In the genomic region with DNA sequence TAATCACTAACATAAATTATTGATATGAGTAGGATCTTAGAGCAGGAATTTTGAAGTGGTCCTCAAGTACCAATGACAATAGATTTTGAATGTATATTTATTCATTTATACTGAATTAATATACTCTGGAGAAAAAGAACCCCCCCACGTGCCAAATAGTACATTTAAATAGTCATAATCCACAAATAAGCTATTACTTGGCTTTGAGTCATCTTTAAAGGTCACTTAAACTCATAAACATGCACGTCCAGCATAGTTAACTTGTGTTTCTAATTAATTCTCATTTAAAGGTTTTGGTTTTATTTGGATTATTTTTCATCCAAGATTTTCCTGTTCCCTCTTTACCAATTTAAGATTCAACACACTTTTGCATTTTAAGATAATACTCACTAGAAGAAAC, we compare ENCODE assay signal across 1 cellular context.
TF ChIP-seq lines count a peak whose summit lies in the region.

No MANE protein-coding gene starts in this region.

TF ChIP-seq in WTC11, 78 proteins besides CTCF, POLR2A, EP300 and RAD21 (continued from another document):
- TF ChIP-seq, protein P1, sequence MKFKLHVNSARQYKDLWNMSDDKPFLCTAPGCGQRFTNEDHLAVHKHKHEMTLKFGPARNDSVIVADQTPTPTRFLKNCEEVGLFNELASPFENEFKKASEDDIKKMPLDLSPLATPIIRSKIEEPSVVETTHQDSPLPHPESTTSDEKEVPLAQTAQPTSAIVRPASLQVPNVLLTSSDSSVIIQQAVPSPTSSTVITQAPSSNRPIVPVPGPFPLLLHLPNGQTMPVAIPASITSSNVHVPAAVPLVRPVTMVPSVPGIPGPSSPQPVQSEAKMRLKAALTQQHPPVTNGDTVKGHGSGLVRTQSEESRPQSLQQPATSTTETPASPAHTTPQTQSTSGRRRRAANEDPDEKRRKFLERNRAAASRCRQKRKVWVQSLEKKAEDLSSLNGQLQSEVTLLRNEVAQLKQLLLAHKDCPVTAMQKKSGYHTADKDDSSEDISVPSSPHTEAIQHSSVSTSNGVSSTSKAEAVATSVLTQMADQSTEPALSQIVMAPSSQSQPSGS (CRISPR knock-in tag; IDR thresholded peaks at IDR 0.05; ENCODE audit: borderline replicate concordance, low read depth) = no peak
- TF ChIP-seq CREB1 (CRISPR knock-in tag; IDR thresholded peaks at IDR 0.05) (no peak), NR3C1 (CRISPR knock-in tag; conservative IDR thresholded peaks at IDR 0.05; ENCODE audit: low read depth) (no peak), ZNF671 (CRISPR knock-in tag; IDR thresholded peaks at IDR 0.05) (no peak)
- TF ChIP-seq, protein P2, sequence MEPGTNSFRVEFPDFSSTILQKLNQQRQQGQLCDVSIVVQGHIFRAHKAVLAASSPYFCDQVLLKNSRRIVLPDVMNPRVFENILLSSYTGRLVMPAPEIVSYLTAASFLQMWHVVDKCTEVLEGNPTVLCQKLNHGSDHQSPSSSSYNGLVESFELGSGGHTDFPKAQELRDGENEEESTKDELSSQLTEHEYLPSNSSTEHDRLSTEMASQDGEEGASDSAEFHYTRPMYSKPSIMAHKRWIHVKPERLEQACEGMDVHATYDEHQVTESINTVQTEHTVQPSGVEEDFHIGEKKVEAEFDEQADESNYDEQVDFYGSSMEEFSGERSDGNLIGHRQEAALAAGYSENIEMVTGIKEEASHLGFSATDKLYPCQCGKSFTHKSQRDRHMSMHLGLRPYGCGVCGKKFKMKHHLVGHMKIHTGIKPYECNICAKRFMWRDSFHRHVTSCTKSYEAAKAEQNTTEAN (CRISPR knock-in tag; IDR thresholded peaks at IDR 0.05) = no peak
